In the genomic region with DNA sequence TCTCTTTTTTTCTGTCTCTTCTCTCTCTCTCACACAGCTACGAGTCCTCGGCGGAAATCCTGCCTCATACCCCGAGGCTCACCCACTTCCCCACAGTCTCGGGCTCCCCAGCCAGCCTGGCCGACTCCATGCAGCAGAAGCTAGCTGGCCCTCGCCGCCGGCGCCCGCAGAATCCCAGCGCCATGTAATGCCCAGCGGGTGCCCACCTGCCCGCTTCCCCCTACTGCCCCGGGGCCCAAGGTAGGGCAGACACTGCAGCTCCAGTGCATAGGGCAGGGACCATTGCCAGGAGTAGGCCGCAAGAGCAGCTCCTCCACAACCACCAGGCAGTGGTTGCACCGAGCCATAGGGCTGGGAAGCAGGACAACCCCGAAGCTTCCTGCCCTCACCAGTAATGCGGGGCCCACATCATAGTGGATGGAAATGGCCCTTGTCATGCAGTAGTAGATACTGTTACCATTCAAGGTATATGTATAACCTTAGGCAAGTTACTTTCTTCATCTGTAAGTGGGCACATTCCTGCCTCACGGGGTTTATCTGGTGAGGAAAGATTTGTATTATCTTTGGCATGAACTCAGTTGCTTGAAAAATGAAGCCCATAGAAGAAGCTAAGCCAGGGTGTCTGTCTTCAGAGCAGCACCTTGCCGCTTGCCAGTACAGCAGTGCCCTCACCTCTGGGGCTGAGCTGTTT, we compare ENCODE assay signal across 9 cellular contexts. TPM values are rescaled to one million over a fixed set of nuclear protein-coding genes. Genes with fewer than 3 reads are reported as not detected.
DNase-seq lines count a peak whose midpoint lies in the region; ATAC-seq and TF ChIP-seq lines count a peak whose summit lies in the region.
"Had no signal": no experiment of that assay in that cellular context is flagged by ENCODE, and none has a peak within 500 bp of the region (broad histone marks: within the 10 kb centered on the region; RNA-seq: fewer than 3 reads in every experiment).

No MANE protein-coding gene starts in this region.

- H3K4me1 Mint-ChIP-seq in CD8-positive, alpha-beta memory T cell, result peaks cover 14 to 29% (median 28%) of the 10 kb centered on the region in 3 donors

- peak overlapping the region in 1 of 7 donors; percentile 40 for H3K4me3 Mint-ChIP-seq in CD8-positive, alpha-beta memory T cell

- in situ Hi-C loops in KBM-7 (cut with MboI; ENCODE audit: low pct_unique_long_range_greater_than_20kb, low sequenced_read_pairs), result loop anchor here (10.0 kb wide), 1 partner anchor 47 kb away; no protein-coding TSS in a partner anchor

- TF ChIP-seq RAD21 in liver (IDR thresholded peaks at IDR 0.05), result no peak

- POLR2A ChIA-PET in CD8-positive, alpha-beta memory T cell (lab: Charles Lee), result interaction anchor here (1.7 kb wide), 1 partner anchor 43 kb away, joined by 6 read pairs; no protein-coding TSS in a partner anchor

- DNase-seq in left ventricle myocardium inferior, result no peak
- no peak for DNase-seq in Right ventricle myocardium inferior (ENCODE audit: missing footprints)
- no peak for DNase-seq in ascending aorta (ENCODE audit: low spot score in 2 of 2)
- no peak for DNase-seq in CD8-positive, alpha-beta memory T cell
- no peak for DNase-seq in SK-N-DZ (ENCODE audit: low spot score)
- no peak for DNase-seq in KBM-7
- DNase-seq in mesenteric fat pad (ENCODE audit: low spot score), result no peak
- DNase-seq: aorta had no signal

- no peak overlapping the region for H3K9ac ChIP-seq in liver (ENCODE audit: low read depth in 1 of 2, low read length in 2 of 2)

- H3K4me1 ChIP-seq in left ventricle myocardium inferior, result peaks cover 47% of the 10 kb centered on the region
- peaks cover 5 to 16% of the 10 kb centered on the region in 2 donors for H3K4me1 ChIP-seq in ascending aorta
- peaks cover 10 to 37% (median 25%) of the 10 kb centered on the region in 4 donors for H3K4me1 ChIP-seq in liver (ENCODE audit: control insufficient read depth in 4 of 4, insufficient read depth in 4 of 4, low read length in 3 of 4)
- peaks cover 6% of the 10 kb centered on the region for H3K4me1 ChIP-seq in CD8-positive, alpha-beta memory T cell (ENCODE audit: insufficient read depth, low read length)

- no peak for ATAC-seq in Right ventricle myocardium inferior

- WGBS in liver, result 85% methylated on average over 21 of the region's 21 CpGs

- no peaks in the 10 kb centered on the region for H3K27me3 ChIP-seq in left ventricle myocardium inferior (ENCODE audit: low read depth)
- no peaks in the 10 kb centered on the region for H3K27me3 ChIP-seq in ascending aorta
- no peaks in the 10 kb centered on the region for H3K27me3 ChIP-seq in liver (ENCODE audit: control insufficient read depth in 4 of 4, insufficient read depth in 4 of 4, low read length in 3 of 4)
- no peaks in the 10 kb centered on the region for H3K27me3 ChIP-seq in CD8-positive, alpha-beta memory T cell (ENCODE audit: insufficient read depth, low read length, poor library complexity, severe bottlenecking)

- CTCF ChIA-PET in CD8-positive, alpha-beta memory T cell (lab: Charles Lee), result interaction anchor here (1.1 to 30.9 kb wide), 9 partner anchors 8 to 155 kb away, joined by 3 to 887 read pairs (median 5); partner anchors contain the start of gene ID1

- H3K36me3 ChIP-seq in left ventricle myocardium inferior (peaks cover 44% of the 10 kb centered on the region), ascending aorta (peaks cover 17 to 33% of the 10 kb centered on the region in 2 donors), liver (ENCODE audit: control insufficient read depth in 4 of 4, insufficient read depth in 3 of 4, low read depth in 1 of 4, low read length in 3 of 4) (peaks cover 0 to 13% (median 8%) of the 10 kb centered on the region in 4 donors)
- H3K36me3 ChIP-seq in CD8-positive, alpha-beta memory T cell (ENCODE audit: insufficient read depth, low read length), result peaks cover 14% of the 10 kb centered on the region

- H3K27ac ChIP-seq in left ventricle myocardium inferior (replicated peaks), result peak overlapping the region; percentile 96
- H3K27ac ChIP-seq in ascending aorta, result peak overlapping the region; percentile 94 to 97
- peak overlapping the region; percentile 65 to 66 for H3K27ac ChIP-seq in liver (ENCODE audit: low read depth in 1 of 2, low read length in 2 of 2)
- H3K27ac ChIP-seq in CD8-positive, alpha-beta memory T cell (ENCODE audit: low read depth, low read length), result no peak overlapping the region

- no peak overlapping the region for H3K4me3 ChIP-seq in left ventricle myocardium inferior
- no peak overlapping the region for H3K4me3 ChIP-seq in ascending aorta
- no peak overlapping the region for H3K4me3 ChIP-seq in liver (ENCODE audit: low read depth in 1 of 3, low read length in 3 of 3)
- H3K4me3 ChIP-seq in CD8-positive, alpha-beta memory T cell (ENCODE audit: low read length), result no peak overlapping the region

- H3K27me3 Mint-ChIP-seq in CD8-positive, alpha-beta memory T cell, result no peaks in the 10 kb centered on the region

- peaks cover 0 to 39% (median 0%) of the 10 kb centered on the region in 3 donors for H3K36me3 Mint-ChIP-seq in CD8-positive, alpha-beta memory T cell

- H3K9me3 ChIP-seq in left ventricle myocardium inferior (replicated peaks) (no peaks in the 10 kb centered on the region), ascending aorta (no peaks in the 10 kb centered on the region), liver (ENCODE audit: control insufficient read depth in 4 of 4, low read length in 3 of 4) (no peaks in the 10 kb centered on the region)
- no peaks in the 10 kb centered on the region for H3K9me3 ChIP-seq in CD8-positive, alpha-beta memory T cell (ENCODE audit: low read length)

- H3K9me3 Mint-ChIP-seq in CD8-positive, alpha-beta memory T cell, result no peaks in the 10 kb centered on the region

- TF ChIP-seq CTCF in left ventricle myocardium inferior (IDR thresholded peaks at IDR 0.05; ENCODE audit: borderline replicate concordance) (no peak), ascending aorta (IDR thresholded peaks at IDR 0.05) (no peak), liver (IDR thresholded peaks at IDR 0.05; ENCODE audit: low read depth, low read length, missing input control) (no peak)

- intact Hi-C loops in left ventricle myocardium inferior (cut with micrococcal nuclease) (no loop called here), Right ventricle myocardium inferior (cut with DNase I) (no loop called here), ascending aorta (cut with DNase I) (no loop called here)

- H3K27ac Mint-ChIP-seq in CD8-positive, alpha-beta memory T cell, result peak overlapping the region in 2 of 8 donors; percentile 79 to 94

TF ChIP-seq in liver, 16 proteins besides CTCF, POLR2A, EP300 and RAD21:
- TF ChIP-seq NR2F2 (IDR thresholded peaks at IDR 0.05) (no peak), HNF4A (conservative IDR thresholded peaks at IDR 0.05) (no peak), YY1 (IDR thresholded peaks at IDR 0.05) (no peak), SP1 (IDR thresholded peaks at IDR 0.05) (no peak)
- TF ChIP-seq, protein P1, sequence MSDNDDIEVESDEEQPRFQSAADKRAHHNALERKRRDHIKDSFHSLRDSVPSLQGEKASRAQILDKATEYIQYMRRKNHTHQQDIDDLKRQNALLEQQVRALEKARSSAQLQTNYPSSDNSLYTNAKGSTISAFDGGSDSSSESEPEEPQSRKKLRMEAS (IDR thresholded peaks at IDR 0.05), result no peak

RNA-seq across cellular contexts. Expression of gene ID1, which starts 36.9 kb away (rescaled TPM):
- 91.5 TPM for total RNA-seq in left ventricle myocardium inferior
- total RNA-seq in Right ventricle myocardium inferior, result 98.9 TPM
- total RNA-seq in ascending aorta, result 3,326 TPM
- total RNA-seq in liver, result 100 to 1,000 TPM in 1 of 2 donors, 10 to 100 TPM in 1; 46.4 to 117 TPM
- polyA plus RNA-seq in liver, result 10 to 100 TPM; 33.9 to 96.1 TPM
- total RNA-seq in CD8-positive, alpha-beta memory T cell, result under 1 TPM; 0.55 to 0.72 TPM
- polyA plus RNA-seq in CD8-positive, alpha-beta memory T cell, result 2.2 TPM
- 97.4 and 104 TPM in 2 replicates for polyA plus RNA-seq in SK-N-DZ (2014; cell fraction: cytosol; rRNA removed)
- polyA plus RNA-seq in SK-N-DZ (2014; cell fraction: nucleus; rRNA removed), result 170 and 208 TPM in 2 replicates
- total RNA-seq in mesenteric fat pad, result 223 TPM

RNA-seq across cellular contexts. Expression of gene HM13, which starts 53.9 kb away (rescaled TPM):
- total RNA-seq in left ventricle myocardium inferior (39.0 TPM), Right ventricle myocardium inferior (46.7 TPM), ascending aorta (84.9 TPM), liver (10 to 100 TPM; 57.6 to 96.1 TPM), mesenteric fat pad (186 TPM)
- 100 to 1,000 TPM; 102 to 210 TPM for polyA plus RNA-seq in liver
- 100 to 1,000 TPM; 153 to 167 TPM for total RNA-seq in CD8-positive, alpha-beta memory T cell
- polyA plus RNA-seq in CD8-positive, alpha-beta memory T cell, result 166 TPM
- polyA plus RNA-seq in SK-N-DZ (2014; cell fraction: cytosol; rRNA removed), result 103 TPM in 2 replicates
- 60.4 and 68.0 TPM in 2 replicates for polyA plus RNA-seq in SK-N-DZ (2014; cell fraction: nucleus; rRNA removed)

Comparison
In these comparisons a context has a peak if more than half of its experiments do, and no peak if none do; other contexts are left out.
1. RNA of gene ID1, which starts 36.9 kb away (total RNA-seq): 3,326 TPM in ascending aorta (single experiment), 223 TPM in mesenteric fat pad (single experiment), 46.4 to 117 TPM in liver, 98.9 TPM in Right ventricle myocardium inferior (single experiment) and 91.5 TPM in left ventricle myocardium inferior (single experiment); 0.55 to 0.72 TPM in CD8-positive, alpha-beta memory T cell; every median in the first group is over 10 times any median in the second.